ENCODE assay signal across 17 cellular contexts in genomic region chr1:204545881-204546280, GRCh38. TPM values are rescaled to one million over a fixed set of nuclear protein-coding genes. Genes with fewer than 3 reads are reported as not detected.
A peak's percentile ranks its signal among the peaks of the same experiment; 100 is the strongest.
DNase-seq lines count a peak whose midpoint lies in the region; ATAC-seq lines count a peak whose summit lies in the region.
"Had no signal": no experiment of that assay in that cellular context is flagged by ENCODE, and none has a peak within 500 bp of the region (broad histone marks: within the 10 kb centered on the region; RNA-seq: fewer than 3 reads in every experiment).

No MANE protein-coding gene starts in this region.

- H3K27ac Mint-ChIP-seq in activated CD8-positive, alpha-beta memory T cell treated with anti-CD3 and anti-CD28 coated beads, Interleukin-2, amount 10 ng/mL, durations not matched to agents 7 days and 5 days, result peak overlapping the region; percentile 81
- H3K27ac Mint-ChIP-seq in T-cell, result peak overlapping the region; percentile 85 to 90
- peak overlapping the region; percentile 90 for H3K27ac Mint-ChIP-seq in central memory CD8-positive, alpha-beta T cell (ENCODE audit: low read depth)
- peak overlapping the region; percentile 87 for H3K27ac Mint-ChIP-seq in stimulated activated effector memory CD8-positive, alpha-beta T cell treated with anti-CD3 and anti-CD28 coated beads, Interleukin-12 subunit alpha, Interleukin-12 subunit beta, amount 100 ng/mL, for 72 hours

- peak overlapping the region; percentile 44 for H3K4me3 Mint-ChIP-seq in activated CD8-positive, alpha-beta memory T cell treated with anti-CD3 and anti-CD28 coated beads, Interleukin-2, amount 10 ng/mL, durations not matched to agents 7 days and 5 days
- H3K4me3 Mint-ChIP-seq in T-cell, result peak overlapping the region in 2 of 3 donors; percentile 31 to 36
- no peak overlapping the region for H3K4me3 Mint-ChIP-seq in central memory CD8-positive, alpha-beta T cell
- H3K4me3 Mint-ChIP-seq in stimulated activated effector memory CD8-positive, alpha-beta T cell treated with anti-CD3 and anti-CD28 coated beads, Interleukin-12 subunit alpha, Interleukin-12 subunit beta, amount 100 ng/mL, for 72 hours, result peak overlapping the region; percentile 35

- CTCF ChIA-PET in activated CD8-positive, alpha-beta memory T cell treated with anti-CD3 and anti-CD28 coated beads, Interleukin-2, amount 10 ng/mL, durations not matched to agents 7 days and 5 days (lab: Charles Lee), result interaction anchor here (0.8 to 2.8 kb wide), 10 partner anchors 9 to 261 kb away, joined by 3 to 11 read pairs (median 5); no protein-coding TSS in a partner anchor
- CTCF ChIA-PET in T-cell (lab: Charles Lee), result interaction anchor here in 1 of 2 donors (0.6 to 2.6 kb wide), 7 partner anchors 19 to 261 kb away, joined by 3 to 8 read pairs (median 4); partner anchors contain the start of gene MDM4

- H3K9me3 Mint-ChIP-seq in activated CD8-positive, alpha-beta memory T cell treated with anti-CD3 and anti-CD28 coated beads, Interleukin-2, amount 10 ng/mL, durations not matched to agents 7 days and 5 days (ENCODE audit: low read depth), result no peaks in the 10 kb centered on the region
- no peaks in the 10 kb centered on the region for H3K9me3 Mint-ChIP-seq in T-cell
- no peaks in the 10 kb centered on the region for H3K9me3 Mint-ChIP-seq in central memory CD8-positive, alpha-beta T cell
- no peaks in the 10 kb centered on the region for H3K9me3 Mint-ChIP-seq in stimulated activated effector memory CD8-positive, alpha-beta T cell treated with anti-CD3 and anti-CD28 coated beads, Interleukin-12 subunit alpha, Interleukin-12 subunit beta, amount 100 ng/mL, for 72 hours

- POLR2A ChIA-PET in T-cell (lab: Charles Lee), result interaction anchor here (0.7 to 1.6 kb wide), 4 partner anchors 18 to 469 kb away, joined by 3 to 4 read pairs (median 4); partner anchors contain the start of gene MDM4 (in 2 of the 2)

- peaks cover 83% of the 10 kb centered on the region for H3K36me3 Mint-ChIP-seq in activated CD8-positive, alpha-beta memory T cell treated with anti-CD3 and anti-CD28 coated beads, Interleukin-2, amount 10 ng/mL, durations not matched to agents 7 days and 5 days
- H3K36me3 Mint-ChIP-seq in T-cell, result peaks cover 90% of the 10 kb centered on the region
- peaks cover 74% of the 10 kb centered on the region for H3K36me3 Mint-ChIP-seq in central memory CD8-positive, alpha-beta T cell (ENCODE audit: insufficient read depth)
- peaks cover 100% of the 10 kb centered on the region for H3K36me3 Mint-ChIP-seq in stimulated activated effector memory CD8-positive, alpha-beta T cell treated with anti-CD3 and anti-CD28 coated beads, Interleukin-12 subunit alpha, Interleukin-12 subunit beta, amount 100 ng/mL, for 72 hours

- DNase-seq in activated CD8-positive, alpha-beta memory T cell treated with anti-CD3 and anti-CD28 coated beads, Interleukin-2, amount 10 ng/mL, durations not matched to agents 7 days and 5 days, result no peak
- no peak for DNase-seq in activated CD8-positive, alpha-beta memory T cell treated with anti-CD3 and anti-CD28 coated beads for 24 hours
- no peak for DNase-seq in T-cell
- no peak for DNase-seq in central memory CD8-positive, alpha-beta T cell (ENCODE audit: low spot score in 2 of 2)
- DNase-seq in stimulated activated effector memory CD8-positive, alpha-beta T cell treated with anti-CD3 and anti-CD28 coated beads, Interleukin-12 subunit alpha, Interleukin-12 subunit beta, amount 100 ng/mL, for 72 hours (ENCODE audit: low spot score in 2 of 2), result no peak
- no peak for DNase-seq in mucosa of gallbladder (ENCODE audit: low spot score)
- no peak for DNase-seq in NCI-H2107 treated with DMSO at 0.1 percent for 48 hours (lab: John Stamatoyannopoulos, UW; ENCODE audit: unreplicated experiment)
- DNase-seq: activated CD8-positive, alpha-beta memory T cell treated with anti-CD3 and anti-CD28 coated beads, Interleukin-2, amount 50 U/mL, for 4 hours; aorta; cortex of kidney; head of caudate nucleus; NCI-H1930; NCI-H524; right lobe of liver; stimulated activated CD4-positive, alpha-beta T cell treated with anti-CD3 and anti-CD28 coated beads, Interleukin-4, amount 100 ng/mL, for 1 hour had no signal

- no peak for ATAC-seq in activated CD8-positive, alpha-beta memory T cell treated with anti-CD3 and anti-CD28 coated beads, Interleukin-2, amount 10 ng/mL, durations not matched to agents 7 days and 5 days
- ATAC-seq in T-cell (replicated peaks in 1 of 4), result no peak
- ATAC-seq in central memory CD8-positive, alpha-beta T cell (replicated peaks; ENCODE audit: extremely low read depth, poor library complexity, severe bottlenecking), result no peak
- no peak for ATAC-seq in stimulated activated effector memory CD8-positive, alpha-beta T cell treated with anti-CD3 and anti-CD28 coated beads, Interleukin-12 subunit alpha, Interleukin-12 subunit beta, amount 100 ng/mL, for 72 hours
- no peak for ATAC-seq in HG03196 (IDR thresholded peaks at IDR 0.05; ENCODE audit: unreplicated experiment)
- ATAC-seq: A549 had no signal

- H3K27me3 Mint-ChIP-seq in activated CD8-positive, alpha-beta memory T cell treated with anti-CD3 and anti-CD28 coated beads, Interleukin-2, amount 10 ng/mL, durations not matched to agents 7 days and 5 days, result no peaks in the 10 kb centered on the region
- no peaks in the 10 kb centered on the region for H3K27me3 Mint-ChIP-seq in T-cell
- no peaks in the 10 kb centered on the region for H3K27me3 Mint-ChIP-seq in central memory CD8-positive, alpha-beta T cell

- H3K4me1 Mint-ChIP-seq in activated CD8-positive, alpha-beta memory T cell treated with anti-CD3 and anti-CD28 coated beads, Interleukin-2, amount 10 ng/mL, durations not matched to agents 7 days and 5 days, result peaks cover 46% of the 10 kb centered on the region
- peaks cover 61 to 71% (median 61%) of the 10 kb centered on the region in 3 donors for H3K4me1 Mint-ChIP-seq in T-cell
- H3K4me1 Mint-ChIP-seq in central memory CD8-positive, alpha-beta T cell, result peaks cover 58% of the 10 kb centered on the region
- H3K4me1 Mint-ChIP-seq in stimulated activated effector memory CD8-positive, alpha-beta T cell treated with anti-CD3 and anti-CD28 coated beads, Interleukin-12 subunit alpha, Interleukin-12 subunit beta, amount 100 ng/mL, for 72 hours, result peaks cover 51% of the 10 kb centered on the region

RNA-seq across cellular contexts. Expression of gene MDM4, which starts 29.7 kb away (rescaled TPM):
- total RNA-seq in activated CD8-positive, alpha-beta memory T cell treated with anti-CD3 and anti-CD28 coated beads, Interleukin-2, amount 10 ng/mL, durations not matched to agents 7 days and 5 days, result 10 to 100 TPM; 74.7 to 100.0 TPM
- 100 to 1,000 TPM; 168 to 288 (median 183) TPM for total RNA-seq in T-cell
- 64.5 TPM for total RNA-seq in mucosa of gallbladder

RNA-seq across cellular contexts. Expression of gene PIK3C2B, which starts 51.3 kb away (rescaled TPM):
- total RNA-seq in activated CD8-positive, alpha-beta memory T cell treated with anti-CD3 and anti-CD28 coated beads, Interleukin-2, amount 10 ng/mL, durations not matched to agents 7 days and 5 days, result 10 to 100 TPM; 21.6 to 26.0 TPM
- 10 to 100 TPM; 33.4 to 44.1 (median 36.0) TPM for total RNA-seq in T-cell
- total RNA-seq in mucosa of gallbladder, result 64.6 TPM
